In the genomic region with DNA sequence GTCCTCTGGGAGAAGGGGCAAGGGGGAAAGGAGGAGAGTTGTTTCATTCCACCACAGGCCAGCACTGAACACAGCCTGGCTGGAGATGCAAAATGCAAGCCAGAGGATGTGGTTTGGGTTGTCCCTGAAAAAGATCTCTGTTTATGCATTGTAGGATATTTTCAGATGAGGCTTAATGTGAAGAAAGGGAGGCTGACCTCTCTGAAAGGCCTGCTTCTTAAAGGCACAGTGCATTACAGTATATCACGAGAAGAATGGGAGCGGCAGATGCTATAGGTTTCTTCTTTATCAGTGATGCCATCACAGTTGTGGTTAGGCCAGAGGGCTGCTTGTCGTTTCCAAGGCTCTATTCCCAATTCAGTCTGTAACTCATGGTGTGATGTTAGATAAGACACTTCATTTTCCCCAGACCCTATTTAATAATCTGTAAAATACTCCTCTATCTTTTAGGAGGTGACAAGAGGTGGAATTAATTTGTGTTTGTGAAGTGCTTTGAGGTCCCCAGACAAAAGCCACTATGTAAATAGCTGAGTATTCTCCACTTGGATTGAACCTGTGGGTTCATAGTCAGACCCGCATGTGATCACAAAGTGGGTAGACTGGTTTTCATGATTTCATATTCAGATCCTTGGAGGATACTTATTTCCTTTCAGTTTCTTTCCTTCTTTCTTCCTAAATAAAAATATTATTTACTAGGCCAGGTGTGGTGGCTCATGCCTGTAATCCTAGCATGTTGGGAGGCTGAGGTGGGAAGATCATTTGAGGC, we compare ENCODE assay signal across 11 cellular contexts.
A peak's percentile ranks its signal among the peaks of the same experiment; 100 is the strongest.
DNase-seq lines count a peak whose midpoint lies in the region; ATAC-seq and TF ChIP-seq lines count a peak whose summit lies in the region.
"Had no signal": no experiment of that assay in that cellular context is flagged by ENCODE, and none has a peak within 500 bp of the region (broad histone marks: within the 10 kb centered on the region; RNA-seq: fewer than 3 reads in every experiment).

No MANE protein-coding gene starts in this region.

- TF ChIP-seq CTCF in DND-41 (IDR thresholded peaks at IDR 0.05; ENCODE audit: borderline replicate concordance, extremely low read depth, low read length, poor library complexity, severe bottlenecking) (no peak), IMR-90 (conservative IDR thresholded peaks at IDR 0.05; ENCODE audit: low read depth, low read length) (no peak), transverse colon (IDR thresholded peaks at IDR 0.05) (no peak), RWPE1 (conservative IDR thresholded peaks at IDR 0.05; ENCODE audit: low read depth) (no peak)

- no TSS peak for BruUV-seq in IMR-90 (replicated peaks; lab: Mats Ljungman, UMichigan)

- peak overlapping the region; percentile 76 to 84 for H4K8ac ChIP-seq in IMR-90 (ENCODE audit: low read depth in 2 of 2, low read length in 2 of 2)

- H3K9ac ChIP-seq in DND-41 (ENCODE audit: low read depth, low read length) = peak overlapping the region; percentile 4; the same call in 1 of the 2 replicates
- H3K9ac ChIP-seq in IMR-90 (ENCODE audit: low read depth, low read length) = peak overlapping the region; percentile 22

- H2AK5ac ChIP-seq in IMR-90 (ENCODE audit: low read depth, low read length) = peak overlapping the region; percentile 93

- H2AFZ ChIP-seq in DND-41 (ENCODE audit: low read depth, low read length) = no peak overlapping the region
- peak overlapping the region; percentile 87 for H2AFZ ChIP-seq in IMR-90 (replicated peaks; ENCODE audit: low read length, poor library complexity)

- H3K4me3 ChIP-seq in DND-41 (ENCODE audit: low read depth in 1 of 2, low read length in 2 of 2) (no peak overlapping the region), IMR-90 (ENCODE audit: insufficient read depth, low read depth, low read length) (no peak overlapping the region), transverse colon (no peak overlapping the region)
- H3K4me3 ChIP-seq: esophagus squamous epithelium had no signal

- H3K36me3 ChIP-seq in DND-41 (ENCODE audit: insufficient read depth, low read length) (no peaks in the 10 kb centered on the region), IMR-90 (ENCODE audit: control insufficient read depth, insufficient read depth, low read length) (no peaks in the 10 kb centered on the region), transverse colon (no peaks in the 10 kb centered on the region)
- H3K36me3 ChIP-seq: esophagus squamous epithelium had no signal

- H3K27me3 ChIP-seq in DND-41 (ENCODE audit: insufficient read depth, low read length, poor library complexity) (no peaks in the 10 kb centered on the region), IMR-90 (ENCODE audit: control insufficient read depth, insufficient read depth, low read length) (no peaks in the 10 kb centered on the region), transverse colon (no peaks in the 10 kb centered on the region)
- H3K27me3 ChIP-seq: esophagus squamous epithelium had no signal

- peak overlapping the region; percentile 94; the same call in 2 of the 3 replicates for H2BK15ac ChIP-seq in IMR-90 (ENCODE audit: low read depth, low read length)

- dilution Hi-C loops in IMR-90 (cut with HindIII; ENCODE audit: low sequenced_read_pairs, unreplicated experiment) = loop anchor here (10.0 kb wide), 1 partner anchor 74 kb away; no protein-coding TSS in a partner anchor

- WGBS in IMR-90 (ENCODE audit: extremely low coverage in 2 of 2, insufficient read length in 1 of 2), 2 experiments = no CpG with 5 or more reads among the region's 4 CpGs
- 40 to 81% methylated on average over 1 to 4 of the region's 4 CpGs for WGBS in transverse colon (ENCODE audit: low coverage in 1 of 2), 2 donors

- peak overlapping the region; percentile 76; the same call in 1 of the 2 replicates for H3K56ac ChIP-seq in IMR-90 (ENCODE audit: extremely low read depth, insufficient read depth, low read length)

- peak overlapping the region; percentile 87 for H2BK5ac ChIP-seq in IMR-90 (ENCODE audit: low read depth, low read length, poor library complexity, severe bottlenecking)

- 0 out of 4 replicates have a peak, but pooled peaks cover 0 to 4% of the 10 kb centered on the region in 2 experiments for H3K79me1 ChIP-seq in IMR-90 (ENCODE audit: low read depth in 1 of 2, low read length in 2 of 2)

- POLR2A ChIA-PET in IMR-90 (lab: Charles Lee; ENCODE audit: unreplicated experiment) (no interaction called here), RWPE1 (lab: Yijun Ruan, JAX; ENCODE audit: low non-redundant PET) (no interaction called here)

- in situ Hi-C loops in IMR-90 (cut with MboI; ENCODE audit: low sequenced_read_pairs) = loop anchor here (5.0 kb wide), 2 partner anchors 341 to 416 kb away; a partner anchor contains a TSS
- in situ Hi-C loops in transverse colon (cut with MboI; ENCODE audit: low pct_ligation_motif_present in 1 of 4, low pct_unique_long_range_greater_than_20kb in 1 of 4, low sequenced_read_pairs in 3 of 4) = loop anchor here (5.0 to 10.0 kb wide), 5 partner anchors 131 to 414 kb away; a partner anchor contains a TSS

- peak overlapping the region; percentile 94 for H4K91ac ChIP-seq in IMR-90 (ENCODE audit: insufficient read depth, low read depth, low read length)

- H3K27ac ChIP-seq in DND-41 (ENCODE audit: low read length) = peak overlapping the region; percentile 39
- peak overlapping the region; percentile 83 for H3K27ac ChIP-seq in IMR-90 (ENCODE audit: insufficient read depth, low read length)
- peak overlapping the region in 1 of 4 donors; percentile 15 for H3K27ac ChIP-seq in transverse colon
- H3K27ac ChIP-seq in RWPE1 = no peak overlapping the region

- no peaks in the 10 kb centered on the region for H3K9me3 ChIP-seq in DND-41 (ENCODE audit: insufficient read depth, low read length, severe bottlenecking)
- H3K9me3 ChIP-seq in IMR-90 (ENCODE audit: control insufficient read depth, insufficient read depth, low read length) = no peaks in the 10 kb centered on the region
- H3K9me3 ChIP-seq in transverse colon = no peaks in the 10 kb centered on the region
- H3K9me3 ChIP-seq: esophagus squamous epithelium had no signal

- no peaks in the 10 kb centered on the region for H4K20me1 ChIP-seq in DND-41 (ENCODE audit: insufficient read depth, low read length)
- H4K20me1 ChIP-seq in IMR-90 (ENCODE audit: insufficient read depth, low read length) = no peaks in the 10 kb centered on the region

- intact Hi-C loops in IMR-90 (cut with micrococcal nuclease) = no loop called here
- intact Hi-C loops in transverse colon (cut with DNase I; ENCODE audit: low total_unique reads) = loop anchor here (5.0 to 10.0 kb wide), 2 partner anchors 344 to 411 kb away; no protein-coding TSS in a partner anchor

- H3K23ac ChIP-seq in IMR-90 (ENCODE audit: low read depth, low read length) = peak overlapping the region; percentile 90

- peak overlapping the region; percentile 95 for H2BK20ac ChIP-seq in IMR-90 (ENCODE audit: low read depth, low read length)

- no peak for TF ChIP-seq RAD21 in IMR-90 (IDR thresholded peaks at IDR 0.05; ENCODE audit: low read length)

- peaks cover 40% of the 10 kb centered on the region for H3K4me1 ChIP-seq in DND-41 (ENCODE audit: insufficient read depth, low read length)
- peaks cover 19% of the 10 kb centered on the region for H3K4me1 ChIP-seq in IMR-90 (ENCODE audit: control insufficient read depth, insufficient read depth, low read length)
- H3K4me1 ChIP-seq in transverse colon = peaks cover 4 to 55% (median 35%) of the 10 kb centered on the region in 4 donors

- peak overlapping the region; percentile 83 for H4K5ac ChIP-seq in IMR-90 (ENCODE audit: low read depth, low read length)

- H2BK120ac ChIP-seq in IMR-90 (ENCODE audit: low read depth, low read length) = peak overlapping the region; percentile 96

- no peaks in the 10 kb centered on the region for H3K79me2 ChIP-seq in DND-41 (ENCODE audit: insufficient read depth, low read length)

- H3K4me2 ChIP-seq in DND-41 (ENCODE audit: insufficient read depth, low read length) = no peak overlapping the region
- H3K4me2 ChIP-seq in IMR-90 (ENCODE audit: low read depth, low read length) = peak overlapping the region; percentile 64

- CTCF ChIA-PET in IMR-90 (lab: Yijun Ruan, JAX) (interaction anchor here (4.6 kb wide), 1 partner anchor 342 kb away, joined by 41 read pairs; no protein-coding TSS in a partner anchor), RWPE1 (lab: Yijun Ruan, JAX) (no interaction called here)

- peak overlapping the region; percentile 85 for H3K18ac ChIP-seq in IMR-90 (ENCODE audit: low read depth, low read length)

- no peak for TF ChIP-seq EP300 in transverse colon (IDR thresholded peaks at IDR 0.05; ENCODE audit: low read depth)

- ATAC-seq in DND-41 (ENCODE audit: insufficient read depth, low read depth) (peak; percentile 60), IMR-90 (ENCODE audit: low read depth) (peak; percentile 77)
- ATAC-seq: CD8-positive, alpha-beta T cell had no signal

- H3K14ac ChIP-seq in IMR-90 (replicated peaks; ENCODE audit: low read depth, low read length) = peak overlapping the region; percentile 97

- H3K4ac ChIP-seq in IMR-90 (ENCODE audit: low read depth, low read length) = peak overlapping the region; percentile 97

- peaks cover 10% of the 10 kb centered on the region for H3K9me1 ChIP-seq in IMR-90 (ENCODE audit: insufficient read depth, low read length)

- no peak for TF ChIP-seq POLR2A in IMR-90 (IDR thresholded peaks at IDR 0.05; ENCODE audit: low read depth, low read length)
- no peak for TF ChIP-seq POLR2A in transverse colon (IDR thresholded peaks at IDR 0.05)

- peak overlapping the region; percentile 18 for H2AK9ac ChIP-seq in IMR-90 (replicated peaks; ENCODE audit: low read depth, low read length, poor library complexity)

- DNase-seq in DND-41 = peak; percentile 33
- peak; percentile 73 for DNase-seq in IMR-90
- DNase-seq in UCSD-AML1 (lab: John Stamatoyannopoulos, UW; ENCODE audit: unreplicated experiment) = peak; percentile 48
- DNase-seq in islet precursor cell = peak; percentile 71
- no peak for DNase-seq in transverse colon
- DNase-seq in NCI-H1092 (lab: John Stamatoyannopoulos, UW) = no peak
- no peak for DNase-seq in RWPE1 (ENCODE audit: low spot score)
- DNase-seq: CD8-positive, alpha-beta T cell; cerebellar nuclear complex; esophagus squamous epithelium; NCI-H1436 treated with DMSO at 0.1 percent for 48 hours had no signal

TF ChIP-seq in IMR-90, 13 proteins besides CTCF, POLR2A, EP300 and RAD21 (continues in another document):
- TF ChIP-seq CHD1 (IDR thresholded peaks at IDR 0.05; ENCODE audit: low read depth, low read length) (no peak), NFE2L2 (IDR thresholded peaks at IDR 0.05; ENCODE audit: low read depth, low read length) (no peak), SMC3 (IDR thresholded peaks at IDR 0.05; ENCODE audit: low read depth, low read length) (no peak), BHLHE40 (IDR thresholded peaks at IDR 0.05; ENCODE audit: low read depth, low read length) (no peak), FOS (IDR thresholded peaks at IDR 0.05; ENCODE audit: low read depth, low read length) (no peak)
- TF ChIP-seq, protein P1, sequence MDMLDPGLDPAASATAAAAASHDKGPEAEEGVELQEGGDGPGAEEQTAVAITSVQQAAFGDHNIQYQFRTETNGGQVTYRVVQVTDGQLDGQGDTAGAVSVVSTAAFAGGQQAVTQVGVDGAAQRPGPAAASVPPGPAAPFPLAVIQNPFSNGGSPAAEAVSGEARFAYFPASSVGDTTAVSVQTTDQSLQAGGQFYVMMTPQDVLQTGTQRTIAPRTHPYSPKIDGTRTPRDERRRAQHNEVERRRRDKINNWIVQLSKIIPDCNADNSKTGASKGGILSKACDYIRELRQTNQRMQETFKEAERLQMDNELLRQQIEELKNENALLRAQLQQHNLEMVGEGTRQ (IDR thresholded peaks at IDR 0.05; ENCODE audit: low read depth, low read length) = no peak

Comparison
In these comparisons a context has a peak if more than half of its experiments do, and no peak if none do; other contexts are left out.
1. DNase-seq: peak in DND-41 (single experiment), IMR-90 (single experiment), UCSD-AML1 (single experiment) and islet precursor cell (single experiment); none in transverse colon (single experiment), NCI-H1092 (single experiment) and RWPE1 (single experiment).